ENCODE assay signal across 1 cellular context in genomic region chr17:50151041-50151936, GRCh38.
TF ChIP-seq lines count a peak whose summit lies in the region.

No MANE protein-coding gene starts in this region.

TF ChIP-seq in K562, 482 proteins besides CTCF, POLR2A, EP300 and RAD21 (continues in another document):
- TF ChIP-seq RREB1 (CRISPR knock-in tag; IDR thresholded peaks at IDR 0.05) (no peak), RBM22 (IDR thresholded peaks at IDR 0.05; ENCODE audit: low read depth, low read length, poor library complexity, severe bottlenecking) (peak; percentile 34), NR0B1 (IDR thresholded peaks at IDR 0.05; ENCODE audit: partially characterized antibody) (no peak), SMC3 (conservative IDR thresholded peaks at IDR 0.05; ENCODE audit: insufficient read depth, low read depth, low read length) (no peak), MAFF (IDR thresholded peaks at IDR 0.05; ENCODE audit: low read length) (no peak), DMBX1 (CRISPR knock-in tag; IDR thresholded peaks at IDR 0.05; ENCODE audit: borderline replicate concordance) (no peak), CHD2 (IDR thresholded peaks at IDR 0.05; ENCODE audit: low read depth, low read length) (no peak), ZC3H8 (IDR thresholded peaks at IDR 0.05) (no peak), UBTF (IDR thresholded peaks at IDR 0.05; ENCODE audit: borderline replicate concordance in 1 of 2, low read depth in 2 of 2, low read length in 2 of 2) (peak; percentile 66 to 78; a peak in 3 of 4 replicates), RBBP5 (IDR thresholded peaks at IDR 0.05; ENCODE audit: borderline replicate concordance, insufficient read depth, low read length, poor library complexity, severe bottlenecking) (peak; percentile 11), ZBTB8A (IDR thresholded peaks at IDR 0.05; ENCODE audit: partially characterized antibody) (no peak), GABPB1 (CRISPR knock-in tag; IDR thresholded peaks at IDR 0.05) (peak; percentile 24; the same call in 1 of the 2 replicates), NR2C2 (CRISPR knock-in tag; IDR thresholded peaks at IDR 0.05) (no peak), NR2C2 (tag; IDR thresholded peaks at IDR 0.05) (peak; percentile 74), POU5F1 (IDR thresholded peaks at IDR 0.05; ENCODE audit: borderline replicate concordance, low read depth, low read length, partially characterized antibody) (no peak), MAZ (CRISPR knock-in tag; conservative IDR thresholded peaks at IDR 0.05 in 1 of 2, IDR thresholded peaks at IDR 0.05 in 1 of 2) (peak; percentile 79 to 91), RBM14 (IDR thresholded peaks at IDR 0.05; ENCODE audit: borderline replicate concordance, insufficient read depth, low read depth, low read length) (no peak), CTCFL (IDR thresholded peaks at IDR 0.05; ENCODE audit: borderline replicate concordance, insufficient read depth, low read depth, low read length, poor library complexity, severe bottlenecking) (peak; percentile 36), FOXK2 (conservative IDR thresholded peaks at IDR 0.05 in 1 of 2, IDR thresholded peaks at IDR 0.05 in 1 of 2; ENCODE audit: low read depth in 2 of 2) (no peak), FOS (IDR thresholded peaks at IDR 0.05; ENCODE audit: extremely low read depth, insufficient read length) (peak; percentile 12), HDGF (IDR thresholded peaks at IDR 0.05) (0 out of 2 replicates have a peak, but pooled peaks have one; percentile 22), ZNF778 (CRISPR knock-in tag; IDR thresholded peaks at IDR 0.05) (no peak), ZNF407 (IDR thresholded peaks at IDR 0.05; ENCODE audit: low read depth) (no peak), ETV1 (tag; conservative IDR thresholded peaks at IDR 0.05; ENCODE audit: low read depth) (peak; percentile 92), MNT (conservative IDR thresholded peaks at IDR 0.05) (no peak), ZNF696 (CRISPR knock-in tag; conservative IDR thresholded peaks at IDR 0.05) (no peak), ZNF592 (IDR thresholded peaks at IDR 0.05) (no peak)
